In the genomic region with DNA sequence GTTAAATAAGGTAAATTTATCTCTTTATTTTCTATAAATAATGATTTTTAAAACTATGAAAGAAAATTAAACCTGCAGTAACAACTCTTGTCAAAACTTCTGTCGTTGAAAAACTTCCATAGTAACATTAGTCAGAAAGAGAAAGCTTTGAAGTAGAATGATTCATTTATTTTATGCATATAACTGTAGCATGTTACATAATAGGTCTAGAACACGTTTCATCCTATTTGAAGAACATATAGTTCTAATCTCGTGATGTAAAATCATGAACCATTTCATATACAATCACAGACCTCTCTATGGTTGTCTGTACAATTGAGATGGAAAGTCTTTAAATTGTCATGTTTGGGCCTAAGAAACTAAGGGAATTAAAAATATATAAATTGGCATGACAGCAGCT, we compare ENCODE assay signal across 27 cellular contexts.
"Had no signal": no experiment of that assay in that cellular context is flagged by ENCODE, and none has a peak within 500 bp of the region (broad histone marks: within the 10 kb centered on the region; RNA-seq: fewer than 3 reads in every experiment).

No MANE protein-coding gene starts in this region.

- H3K4me3 ChIP-seq: esophagus squamous epithelium had no signal

- DNase-seq: activated B cell treated with CpG ODN at 0.5 μM for 24 hours; activated CD4-positive, alpha-beta T cell treated with anti-CD3 and anti-CD28 coated beads for 48 hours; activated CD4-positive, alpha-beta T cell treated with anti-CD3 and anti-CD28 coated beads, Interleukin-2, amount 50 U/mL, for 1 hour; activated CD4-positive, alpha-beta T cell treated with anti-CD3 and anti-CD28 coated beads, Interleukin-2, amount 50 U/mL, for 48 hours; activated CD8-positive, alpha-beta memory T cell treated with anti-CD3 and anti-CD28 coated beads for 24 hours; activated CD8-positive, alpha-beta T cell treated with anti-CD3 and anti-CD28 coated beads for 36 hours; activated effector memory CD4-positive, alpha-beta T cell treated with Interleukin-2 at 50 U/mL for 16 hours; activated gamma-delta T cell treated with Interleukin-2 at 50 U/mL for 16 hours; activated naive CD4-positive, alpha-beta T cell treated with anti-CD3 and anti-CD28 coated beads, Interleukin-2, amount 50 U/mL, for 16 hours; activated naive CD4-positive, alpha-beta T cell treated with Interleukin-2 at 50 U/mL for 16 hours; activated T-cell treated with anti-CD3 and anti-CD28 coated beads, Interleukin-2, amount 50 U/mL, for 4 hours; amniotic stem cell; anterior cingulate cortex; brain microvascular endothelial cell; caudate nucleus; cortex of kidney; dermis blood vessel endothelial cell; effector CD4-positive, alpha-beta T cell; effector memory CD8-positive, alpha-beta T cell; esophagus squamous epithelium; head of caudate nucleus; T-helper 1 cell; T-helper 17 cell; T1000; WERI-Rb-1 had no signal

- ATAC-seq: activated CD4-positive, CD25-positive, alpha-beta regulatory T cell treated with anti-CD3 and anti-CD28 coated beads, Interleukin-2, amount 50 U/mL, for 24 hours; activated CD8-positive, alpha-beta T cell treated with anti-CD3 and anti-CD28 coated beads for 36 hours; activated T-cell treated with anti-CD3 and anti-CD28 coated beads, Interleukin-2, amount 50 U/mL, for 4 hours; activated T-helper 17 cell treated with anti-CD3 and anti-CD28 coated beads, Interleukin-2, amount 50 U/mL, for 72 hours; effector memory CD8-positive, alpha-beta T cell; T-helper 17 cell had no signal
